ENCODE assay signal across 17 cellular contexts in the genomic region with DNA sequence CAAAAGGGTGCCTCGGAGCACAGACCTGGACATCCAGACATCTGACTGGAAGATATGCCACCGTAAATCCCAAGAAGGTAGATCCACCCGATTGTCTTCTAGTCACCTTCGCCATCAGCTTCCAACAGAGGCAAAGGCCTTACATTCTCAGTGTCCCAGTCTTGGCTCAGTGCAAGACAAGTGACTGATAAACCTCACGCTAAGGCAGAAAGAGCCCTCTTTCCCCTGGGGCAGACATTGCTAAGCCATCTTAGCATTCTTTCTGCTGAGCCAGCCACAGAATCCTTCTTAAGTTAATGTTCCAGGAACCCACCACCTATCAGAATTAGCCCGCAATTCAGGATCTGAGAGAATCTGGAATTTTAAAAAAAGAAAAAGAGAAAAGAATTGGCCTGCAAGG. TPM values are rescaled to one million over a fixed set of nuclear protein-coding genes. Genes with fewer than 3 reads are reported as not detected.
DNase-seq lines count a peak whose midpoint lies in the region; ATAC-seq lines count a peak whose summit lies in the region.
"Had no signal": no experiment of that assay in that cellular context is flagged by ENCODE, and none has a peak within 500 bp of the region (broad histone marks: within the 10 kb centered on the region; RNA-seq: fewer than 3 reads in every experiment).

No MANE protein-coding gene starts in this region.

- H4K8ac ChIP-seq in mesendoderm (ENCODE audit: low read depth, low read length), result no peak overlapping the region

- no peak overlapping the region for H2BK120ac ChIP-seq in mesendoderm (ENCODE audit: low read depth, low read length)

- no peaks in the 10 kb centered on the region for H3K36me3 ChIP-seq in mesendoderm (ENCODE audit: control insufficient read depth, insufficient read depth, low read length)

- no peak overlapping the region for H3K18ac ChIP-seq in mesendoderm (ENCODE audit: low read length)

- DNase-seq in ELF-1 (ENCODE audit: low read depth, low spot score), result peak; percentile 52
- DNase-seq in mesendoderm, result peak; percentile 57
- no peak for DNase-seq in stimulated activated effector memory CD8-positive, alpha-beta T cell treated with anti-CD3 and anti-CD28 coated beads, Interleukin-12 subunit alpha, Interleukin-12 subunit beta, amount 100 ng/mL, for 72 hours (ENCODE audit: low spot score in 2 of 2)
- DNase-seq in anterior cingulate cortex (lab: John Stamatoyannopoulos, UW), result no peak
- DNase-seq: CD8-positive, alpha-beta T cell; COR-L47; DND-41; H9; HFFc6; KBM-7 had no signal

- WGBS in mesendoderm (ENCODE audit: extremely low coverage, insufficient coverage, low lambda C conversion rate), result no CpG with 5 or more reads among the region's 6 CpGs

- H3K27ac ChIP-seq in mesendoderm (ENCODE audit: low read depth, low read length), result no peak overlapping the region

- H2BK5ac ChIP-seq in mesendoderm (ENCODE audit: low read length), result no peak overlapping the region

- no peak overlapping the region for H3K4me2 ChIP-seq in mesendoderm (ENCODE audit: low read length)
- H3K4me2 ChIP-seq: GM23338 had no signal

- H3K4me1 Mint-ChIP-seq in activated T-helper 17 cell treated with anti-CD3 and anti-CD28 coated beads, Interleukin-2, amount 50 U/mL, for 72 hours, result no peaks in the 10 kb centered on the region
- H3K4me1 Mint-ChIP-seq in stimulated activated effector memory CD8-positive, alpha-beta T cell treated with anti-CD3 and anti-CD28 coated beads, Interleukin-12 subunit alpha, Interleukin-12 subunit beta, amount 100 ng/mL, for 72 hours, result no peaks in the 10 kb centered on the region

- H3K9me3 Mint-ChIP-seq in activated T-helper 17 cell treated with anti-CD3 and anti-CD28 coated beads, Interleukin-2, amount 50 U/mL, for 72 hours, result no peaks in the 10 kb centered on the region
- no peaks in the 10 kb centered on the region for H3K9me3 Mint-ChIP-seq in stimulated activated effector memory CD8-positive, alpha-beta T cell treated with anti-CD3 and anti-CD28 coated beads, Interleukin-12 subunit alpha, Interleukin-12 subunit beta, amount 100 ng/mL, for 72 hours
- H3K9me3 Mint-ChIP-seq: CD8-positive, alpha-beta T cell; GM23338; H9; HFFc6 had no signal

- H3K79me2 ChIP-seq in mesendoderm (ENCODE audit: control insufficient read depth, insufficient read depth, low read length), result no peaks in the 10 kb centered on the region

- no peak overlapping the region for H2BK15ac ChIP-seq in mesendoderm (replicated peaks; ENCODE audit: low read depth)

- H3K9ac ChIP-seq in mesendoderm (ENCODE audit: low read length), result no peak overlapping the region

- no peak overlapping the region for H3K4me3 ChIP-seq in mesendoderm (ENCODE audit: low read length)
- H3K4me3 ChIP-seq: GM23338 had no signal

- no peaks in the 10 kb centered on the region for H3K36me3 Mint-ChIP-seq in activated T-helper 17 cell treated with anti-CD3 and anti-CD28 coated beads, Interleukin-2, amount 50 U/mL, for 72 hours (ENCODE audit: low read depth)
- no peaks in the 10 kb centered on the region for H3K36me3 Mint-ChIP-seq in stimulated activated effector memory CD8-positive, alpha-beta T cell treated with anti-CD3 and anti-CD28 coated beads, Interleukin-12 subunit alpha, Interleukin-12 subunit beta, amount 100 ng/mL, for 72 hours
- H3K36me3 Mint-ChIP-seq: CD8-positive, alpha-beta T cell had no signal

- H3K23ac ChIP-seq in mesendoderm (ENCODE audit: low read length), result no peak overlapping the region

- H3K4me3 Mint-ChIP-seq in activated T-helper 17 cell treated with anti-CD3 and anti-CD28 coated beads, Interleukin-2, amount 50 U/mL, for 72 hours, result no peak overlapping the region
- no peak overlapping the region for H3K4me3 Mint-ChIP-seq in stimulated activated effector memory CD8-positive, alpha-beta T cell treated with anti-CD3 and anti-CD28 coated beads, Interleukin-12 subunit alpha, Interleukin-12 subunit beta, amount 100 ng/mL, for 72 hours
- H3K4me3 Mint-ChIP-seq: CD14-positive monocyte; CD8-positive, alpha-beta T cell; GM23338; H9; HFFc6 had no signal

- no peaks in the 10 kb centered on the region for H3K27me3 ChIP-seq in mesendoderm (ENCODE audit: insufficient read depth, low read length, poor library complexity)

- H3K4ac ChIP-seq in mesendoderm (ENCODE audit: low read depth, low read length), result no peak overlapping the region

- no peaks in the 10 kb centered on the region for H3K79me1 ChIP-seq in mesendoderm (ENCODE audit: low read length)

- no peak overlapping the region for H2AK5ac ChIP-seq in mesendoderm (ENCODE audit: low read length)

- peaks cover 8% of the 10 kb centered on the region for H3K4me1 ChIP-seq in mesendoderm (ENCODE audit: control insufficient read depth, low read depth, low read length)

- peak overlapping the region; percentile 15 for H3K56ac ChIP-seq in mesendoderm (ENCODE audit: low read length)

- H3K27ac Mint-ChIP-seq in activated T-helper 17 cell treated with anti-CD3 and anti-CD28 coated beads, Interleukin-2, amount 50 U/mL, for 72 hours, result peak overlapping the region; percentile 24
- no peak overlapping the region for H3K27ac Mint-ChIP-seq in stimulated activated effector memory CD8-positive, alpha-beta T cell treated with anti-CD3 and anti-CD28 coated beads, Interleukin-12 subunit alpha, Interleukin-12 subunit beta, amount 100 ng/mL, for 72 hours
- H3K27ac Mint-ChIP-seq: CD8-positive, alpha-beta T cell; GM23338; H9; HFFc6 had no signal

- ATAC-seq in activated T-helper 17 cell treated with anti-CD3 and anti-CD28 coated beads, Interleukin-2, amount 50 U/mL, for 72 hours (replicated peaks), result no peak
- no peak for ATAC-seq in stimulated activated effector memory CD8-positive, alpha-beta T cell treated with anti-CD3 and anti-CD28 coated beads, Interleukin-12 subunit alpha, Interleukin-12 subunit beta, amount 100 ng/mL, for 72 hours
- ATAC-seq in HG02571 (IDR thresholded peaks at IDR 0.05; ENCODE audit: unreplicated experiment), result no peak
- ATAC-seq in GM19035 (IDR thresholded peaks at IDR 0.05; ENCODE audit: unreplicated experiment), result no peak
- ATAC-seq: CD8-positive, alpha-beta T cell; GM23338 had no signal

- H3K27me3 Mint-ChIP-seq in activated T-helper 17 cell treated with anti-CD3 and anti-CD28 coated beads, Interleukin-2, amount 50 U/mL, for 72 hours, result peaks cover 14% of the 10 kb centered on the region

- H4K5ac ChIP-seq in mesendoderm (ENCODE audit: low read length), result no peak overlapping the region

RNA-seq across cellular contexts. Expression of a gene that starts 4.3 kb away (rescaled TPM):
- not detected for total RNA-seq in activated T-helper 17 cell treated with anti-CD3 and anti-CD28 coated beads, Interleukin-2, amount 50 U/mL, for 72 hours
- polyA plus RNA-seq in mesendoderm (2013, experiment 1 of 2), result 23.2 TPM
- 22.0 TPM for polyA plus RNA-seq in mesendoderm (2013, experiment 2 of 2)
- total RNA-seq: A673; CD8-positive, alpha-beta T cell; HFFc6 had no signal
- polyA plus RNA-seq: BJ, CD14-positive monocyte had no signal

RNA-seq across cellular contexts. Expression of a gene that starts 35.7 kb away (rescaled TPM):
- total RNA-seq in activated T-helper 17 cell treated with anti-CD3 and anti-CD28 coated beads, Interleukin-2, amount 50 U/mL, for 72 hours, result 10 to 100 TPM; 42.1 to 74.1 TPM
- polyA plus RNA-seq in mesendoderm (2013, experiment 1 of 2), result 87.0 TPM
- polyA plus RNA-seq in mesendoderm (2013, experiment 2 of 2), result 84.9 TPM

Comparison
In these comparisons a context has a peak if more than half of its experiments do, and no peak if none do; other contexts are left out.
1. DNase-seq: peak in ELF-1 (single experiment) and mesendoderm (single experiment); none in stimulated activated effector memory CD8-positive, alpha-beta T cell treated with anti-CD3 and anti-CD28 coated beads, Interleukin-12 subunit alpha, Interleukin-12 subunit beta, amount 100 ng/mL, for 72 hours (0 of 2) and anterior cingulate cortex (0 of 58).